27 cellular contexts compared by ENCODE assay signal in genomic region chr14:44271006-44271405, GRCh38.
"Had no signal": no experiment of that assay in that cellular context is flagged by ENCODE, and none has a peak within 500 bp of the region (broad histone marks: within the 10 kb centered on the region; RNA-seq: fewer than 3 reads in every experiment).

No MANE protein-coding gene starts in this region.

- H3K27me3 ChIP-seq: colonic mucosa, dorsolateral prefrontal cortex, esophagus muscularis mucosa, esophagus squamous epithelium, gastrocnemius medialis, gastroesophageal sphincter, heart left ventricle, heart right ventricle had no signal

- ATAC-seq: effector memory CD8-positive, alpha-beta T cell; esophagus mucosa; foreskin keratinocyte; gastrocnemius medialis; gastroesophageal sphincter; heart left ventricle; heart right ventricle had no signal

- H3K4me3 ChIP-seq: colonic mucosa, coronary artery, dorsolateral prefrontal cortex, esophagus muscularis mucosa, esophagus squamous epithelium, gastrocnemius medialis, gastroesophageal sphincter, heart left ventricle, heart right ventricle had no signal

- H3K27ac ChIP-seq: colonic mucosa, coronary artery, dorsolateral prefrontal cortex, epithelial cell of prostate, esophagus muscularis mucosa, esophagus squamous epithelium, foreskin keratinocyte, gastrocnemius medialis, gastroesophageal sphincter, heart left ventricle, heart right ventricle had no signal

- H3K9me3 ChIP-seq: colonic mucosa, esophagus muscularis mucosa, esophagus squamous epithelium, gastrocnemius medialis, gastroesophageal sphincter had no signal

- DNase-seq: colonic mucosa; cortex of kidney; dermis blood vessel endothelial cell; dorsolateral prefrontal cortex; effector CD4-positive, alpha-beta T cell; effector CD8-positive, alpha-beta T cell; effector memory CD4-positive, alpha-beta T cell; effector memory CD8-positive, alpha-beta T cell; endodermal cell; erythroblast; esophagus squamous epithelium; foreskin fibroblast; foreskin melanocyte; gastrocnemius medialis; glutamatergic neuron; head of caudate nucleus; heart left ventricle; heart right ventricle had no signal

- H3K36me3 ChIP-seq: colonic mucosa, esophagus muscularis mucosa, esophagus squamous epithelium, gastrocnemius medialis, gastroesophageal sphincter, heart left ventricle, heart right ventricle had no signal

- H3K4me1 ChIP-seq: colonic mucosa, esophagus muscularis mucosa, esophagus squamous epithelium, foreskin keratinocyte, gastrocnemius medialis, gastroesophageal sphincter, heart left ventricle, heart right ventricle had no signal

- FAIRE-seq: colon, endometrium, frontal cortex had no signal
